In genomic region chr22:25668437-25668836, GRCh38 we compare ENCODE assay signal across 17 cellular contexts.
DNase-seq lines count a peak whose midpoint lies in the region; ATAC-seq, FAIRE-seq and TF ChIP-seq lines count a peak whose summit lies in the region.
"Had no signal": no experiment of that assay in that cellular context is flagged by ENCODE, and none has a peak within 500 bp of the region (broad histone marks: within the 10 kb centered on the region; RNA-seq: fewer than 3 reads in every experiment).

No MANE protein-coding gene starts in this region.

- no peak overlapping the region for H2AK5ac ChIP-seq in trophoblast cell (ENCODE audit: low read length)

- intact Hi-C loops in right cardiac atrium (cut with DNase I) (no loop called here), cardiac septum (cut with DNase I) (loop anchor here (5.0 kb wide), 1 partner anchor 41 kb away; no protein-coding TSS in a partner anchor)

- H3K4me1 Mint-ChIP-seq in endodermal cell = peaks cover 8% of the 10 kb centered on the region
- H3K4me1 Mint-ChIP-seq in stimulated activated memory B cell treated with anti-CD40 and anti-IgM and Interleukin-4, amounts not matched to agents 10 μg/mL and 1 μg/mL and 100 μg/mL, for 72 hours = peaks cover 7% of the 10 kb centered on the region

- H3K4me2 ChIP-seq in trophoblast cell (ENCODE audit: low read length) = no peak overlapping the region

- 31% methylated on average over 2 of the region's 2 CpGs for WGBS in right cardiac atrium
- WGBS in liver = 22% methylated on average over 2 of the region's 2 CpGs
- 92 to 94% methylated on average over 2 of the region's 2 CpGs for WGBS in endodermal cell (ENCODE audit: insufficient coverage in 1 of 2, insufficient read length in 1 of 2), 2 experiments
- no CpG with 5 or more reads among the region's 2 CpGs for WGBS in trophoblast cell (ENCODE audit: extremely low coverage, insufficient coverage, insufficient read length)

- H3K79me1 ChIP-seq in trophoblast cell (ENCODE audit: low read length) = no peaks in the 10 kb centered on the region

- H2AFZ ChIP-seq in trophoblast cell (ENCODE audit: insufficient read depth, low read length, poor library complexity) = no peak overlapping the region

- peak in 1 of 2 donors; percentile 25 for ATAC-seq in right cardiac atrium
- no peak for ATAC-seq in stimulated activated memory B cell treated with anti-CD40 and anti-IgM and Interleukin-4, amounts not matched to agents 10 μg/mL and 1 μg/mL and 100 μg/mL, for 72 hours

- TF ChIP-seq CTCF in bronchial epithelial cell (IDR thresholded peaks at IDR 0.05; ENCODE audit: insufficient read depth, low read length, severe bottlenecking) = no peak
- no peak for TF ChIP-seq CTCF in liver (IDR thresholded peaks at IDR 0.05; ENCODE audit: low read depth, low read length, missing input control)
- TF ChIP-seq CTCF in endodermal cell (conservative IDR thresholded peaks at IDR 0.05) = no peak

- H3K36me3 Mint-ChIP-seq in endodermal cell (ENCODE audit: low read depth) = peaks cover 2% of the 10 kb centered on the region
- H3K36me3 Mint-ChIP-seq in stimulated activated memory B cell treated with anti-CD40 and anti-IgM and Interleukin-4, amounts not matched to agents 10 μg/mL and 1 μg/mL and 100 μg/mL, for 72 hours = peaks cover 32% of the 10 kb centered on the region

- no peaks in the 10 kb centered on the region for H3K79me2 ChIP-seq in trophoblast cell (ENCODE audit: control insufficient read depth, insufficient read depth, low read length, poor library complexity)

- no peak overlapping the region for H3K4ac ChIP-seq in trophoblast cell (ENCODE audit: low read depth, low read length)

- TF ChIP-seq RAD21 in liver (IDR thresholded peaks at IDR 0.05) = no peak

- H3K27me3 Mint-ChIP-seq in endodermal cell (ENCODE audit: insufficient read depth) = no peaks in the 10 kb centered on the region
- no peaks in the 10 kb centered on the region for H3K27me3 Mint-ChIP-seq in stimulated activated memory B cell treated with anti-CD40 and anti-IgM and Interleukin-4, amounts not matched to agents 10 μg/mL and 1 μg/mL and 100 μg/mL, for 72 hours

- no peaks in the 10 kb centered on the region for H3K9me3 Mint-ChIP-seq in endodermal cell
- no peaks in the 10 kb centered on the region for H3K9me3 Mint-ChIP-seq in stimulated activated memory B cell treated with anti-CD40 and anti-IgM and Interleukin-4, amounts not matched to agents 10 μg/mL and 1 μg/mL and 100 μg/mL, for 72 hours

- H3K27ac ChIP-seq in right cardiac atrium (ENCODE audit: low read length) = no peak overlapping the region
- no peak overlapping the region for H3K27ac ChIP-seq in liver (ENCODE audit: low read depth in 1 of 2, low read length in 2 of 2)
- no peak overlapping the region for H3K27ac ChIP-seq in endodermal cell (ENCODE audit: low read depth, low read length)
- no peak overlapping the region for H3K27ac ChIP-seq in trophoblast cell (ENCODE audit: low read depth, low read length)
- H3K27ac ChIP-seq: epithelial cell of prostate had no signal

- H3K4me1 ChIP-seq in right cardiac atrium (ENCODE audit: control insufficient read depth, insufficient read depth, low read length) (no peaks in the 10 kb centered on the region), liver (ENCODE audit: control insufficient read depth in 4 of 4, insufficient read depth in 4 of 4, low read length in 3 of 4) (peaks cover 13 to 25% (median 14%) of the 10 kb centered on the region in 4 donors), endodermal cell (ENCODE audit: control insufficient read depth, insufficient read depth, low read length) (no peaks in the 10 kb centered on the region), trophoblast cell (ENCODE audit: control insufficient read depth in 1 of 2, insufficient read depth in 2 of 2, low read length in 2 of 2) (no peaks in the 10 kb centered on the region)

- H3K9me3 ChIP-seq in right cardiac atrium (ENCODE audit: control insufficient read depth, low read length) (no peaks in the 10 kb centered on the region), liver (ENCODE audit: control insufficient read depth in 4 of 4, low read length in 3 of 4) (no peaks in the 10 kb centered on the region), endodermal cell (ENCODE audit: control insufficient read depth, low read length) (no peaks in the 10 kb centered on the region), trophoblast cell (ENCODE audit: insufficient read depth, low read depth, low read length) (no peaks in the 10 kb centered on the region)

- DNase-seq in right cardiac atrium (peak in 2 of 3 donors; percentile 44 to 48), cardiac septum (ENCODE audit: low spot score) (no peak), bronchial epithelial cell (ENCODE audit: low read depth) (peak; percentile 68), endodermal cell (no peak), trophoblast cell (no peak), A172 (ENCODE audit: low spot score) (no peak)
- DNase-seq: ACHN; activated CD4-positive, alpha-beta T cell treated with anti-CD3 and anti-CD28 coated beads, Interleukin-2, amount 50 U/mL, for 4 hours; activated gamma-delta T cell treated with Interleukin-2 at 50 U/mL for 16 hours; central memory CD4-positive, alpha-beta T cell; NCI-H1436; NCI-H526 treated with DMSO at 0.1 percent for 48 hours; T-helper 9 cell had no signal

- H2BK5ac ChIP-seq in trophoblast cell (ENCODE audit: low read depth, low read length, poor library complexity) = no peak overlapping the region

- H3K14ac ChIP-seq in trophoblast cell (ENCODE audit: low read length) = no peak overlapping the region

- no peak overlapping the region for H2BK120ac ChIP-seq in trophoblast cell (ENCODE audit: insufficient read depth, low read length, poor library complexity)

- no peak overlapping the region for H4K91ac ChIP-seq in trophoblast cell (ENCODE audit: low read depth, low read length)

- H4K12ac ChIP-seq in trophoblast cell (ENCODE audit: low read depth, low read length) = no peak overlapping the region

- no peak overlapping the region for H2BK12ac ChIP-seq in trophoblast cell (ENCODE audit: low read length)

- no peak for FAIRE-seq in bronchial epithelial cell (lab: Jason Lieb, UNC)
- FAIRE-seq: D721Med had no signal

- H3K4me3 Mint-ChIP-seq in endodermal cell = no peak overlapping the region
- H3K4me3 Mint-ChIP-seq in stimulated activated memory B cell treated with anti-CD40 and anti-IgM and Interleukin-4, amounts not matched to agents 10 μg/mL and 1 μg/mL and 100 μg/mL, for 72 hours = no peak overlapping the region

- H3K27me3 ChIP-seq in right cardiac atrium (ENCODE audit: control insufficient read depth, insufficient read depth) = no peaks in the 10 kb centered on the region
- H3K27me3 ChIP-seq in bronchial epithelial cell (ENCODE audit: control insufficient read depth, insufficient read depth, low read length) = no peaks in the 10 kb centered on the region
- no peaks in the 10 kb centered on the region for H3K27me3 ChIP-seq in liver (ENCODE audit: control insufficient read depth in 4 of 4, insufficient read depth in 4 of 4, low read length in 3 of 4)
- H3K27me3 ChIP-seq in endodermal cell (ENCODE audit: control insufficient read depth, insufficient read depth, low read length, poor library complexity, severe bottlenecking) = no peaks in the 10 kb centered on the region
- H3K27me3 ChIP-seq in trophoblast cell (ENCODE audit: insufficient read depth, low read length) = no peaks in the 10 kb centered on the region

- H3K9ac ChIP-seq in liver (ENCODE audit: low read depth in 1 of 2, low read length in 2 of 2) (no peak overlapping the region), endodermal cell (ENCODE audit: extremely low read depth, low read length, poor library complexity, severe bottlenecking) (no peak overlapping the region), trophoblast cell (ENCODE audit: low read length) (no peak overlapping the region)

- H3K4me3 ChIP-seq in right cardiac atrium (ENCODE audit: low read length) = no peak overlapping the region
- H3K4me3 ChIP-seq in bronchial epithelial cell (ENCODE audit: low read depth, low read length) = no peak overlapping the region
- H3K4me3 ChIP-seq in liver (ENCODE audit: low read depth in 1 of 3, low read length in 3 of 3) = no peak overlapping the region
- no peak overlapping the region for H3K4me3 ChIP-seq in endodermal cell (ENCODE audit: low read length)
- no peak overlapping the region for H3K4me3 ChIP-seq in trophoblast cell (ENCODE audit: low read depth, low read length)

- H3K36me3 ChIP-seq in bronchial epithelial cell (ENCODE audit: control insufficient read depth, insufficient read depth, low read length) = no peaks in the 10 kb centered on the region
- no peaks in the 10 kb centered on the region for H3K36me3 ChIP-seq in liver (ENCODE audit: control insufficient read depth in 4 of 4, insufficient read depth in 3 of 4, low read depth in 1 of 4, low read length in 3 of 4)
- H3K36me3 ChIP-seq in endodermal cell (ENCODE audit: control insufficient read depth, insufficient read depth, low read length) = no peaks in the 10 kb centered on the region
- no peaks in the 10 kb centered on the region for H3K36me3 ChIP-seq in trophoblast cell (ENCODE audit: control insufficient read depth in 1 of 2, insufficient read depth in 2 of 2, low read length in 2 of 2)

- H3K27ac Mint-ChIP-seq in endodermal cell = no peak overlapping the region
- H3K27ac Mint-ChIP-seq in stimulated activated memory B cell treated with anti-CD40 and anti-IgM and Interleukin-4, amounts not matched to agents 10 μg/mL and 1 μg/mL and 100 μg/mL, for 72 hours = no peak overlapping the region

- H4K8ac ChIP-seq in trophoblast cell (ENCODE audit: low read depth, low read length) = no peak overlapping the region

- no peak overlapping the region for H3K23ac ChIP-seq in trophoblast cell (ENCODE audit: low read length)

- H3K18ac ChIP-seq in trophoblast cell (ENCODE audit: low read length) = no peak overlapping the region

TF ChIP-seq in liver, 16 proteins besides CTCF, POLR2A, EP300 and RAD21:
- peak; percentile 60 to 71 for TF ChIP-seq RXRA (IDR thresholded peaks at IDR 0.05)
- peak; percentile 48 for TF ChIP-seq NR2F2 (IDR thresholded peaks at IDR 0.05)
- TF ChIP-seq, protein P1, sequence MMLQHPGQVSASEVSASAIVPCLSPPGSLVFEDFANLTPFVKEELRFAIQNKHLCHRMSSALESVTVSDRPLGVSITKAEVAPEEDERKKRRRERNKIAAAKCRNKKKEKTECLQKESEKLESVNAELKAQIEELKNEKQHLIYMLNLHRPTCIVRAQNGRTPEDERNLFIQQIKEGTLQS (IDR thresholded peaks at IDR 0.05) = no peak
- TF ChIP-seq HNF4A (conservative IDR thresholded peaks at IDR 0.05) = peak; percentile 59 to 70
- TF ChIP-seq HNF4G (IDR thresholded peaks at IDR 0.05) = no peak
- TF ChIP-seq JUND (IDR thresholded peaks at IDR 0.05) = peak; percentile 48 to 59
- peak; percentile 19 for TF ChIP-seq YY1 (IDR thresholded peaks at IDR 0.05)

Comparison
In these comparisons a context has a peak if more than half of its experiments do, and no peak if none do; other contexts are left out.
1. DNase-seq: peak in right cardiac atrium (2 of 3) and bronchial epithelial cell (single experiment); none in cardiac septum (single experiment), endodermal cell (single experiment), trophoblast cell (0 of 2) and A172 (single experiment).